In genomic region chr1:232627645-232628334, GRCh38 we compare ENCODE assay signal across 8 cellular contexts.
DNase-seq lines count a peak whose midpoint lies in the region; ATAC-seq and TF ChIP-seq lines count a peak whose summit lies in the region.

No MANE protein-coding gene starts in this region.

- peak overlapping the region; percentile 1 to 56 for H3K9ac ChIP-seq in mucosa of rectum (ENCODE audit: low read depth in 1 of 2, low read length in 2 of 2)

- no peaks in the 10 kb centered on the region for H3K9me3 Mint-ChIP-seq in central memory CD8-positive, alpha-beta T cell

- TF ChIP-seq CTCF in GM20000 (IDR thresholded peaks at IDR 0.05; ENCODE audit: extremely low read depth, missing control alignments) = no peak

- no peaks in the 10 kb centered on the region for H3K36me3 ChIP-seq in mucosa of rectum (ENCODE audit: control insufficient read depth in 2 of 2, insufficient read depth in 2 of 2, low read length in 2 of 2)

- DNase-seq in Ammon's horn (ENCODE audit: low spot score) (peak; percentile 32), GM20000 (ENCODE audit: low spot score) (peak; percentile 21), NCI-H446 (lab: John Stamatoyannopoulos, UW) (peak; percentile 27 to 53)
- DNase-seq in central memory CD8-positive, alpha-beta T cell (ENCODE audit: low spot score in 2 of 2) = no peak
- DNase-seq in stimulated activated CD4-positive, alpha-beta T cell treated with anti-CD3 and anti-CD28 coated beads, Interleukin-4, amount 100 ng/mL, for 4 hours = no peak

- no peaks in the 10 kb centered on the region for H3K27me3 ChIP-seq in mucosa of rectum (ENCODE audit: control insufficient read depth in 2 of 2, insufficient read depth in 2 of 2, low read length in 2 of 2)

- peaks cover 35% of the 10 kb centered on the region for H3K4me1 Mint-ChIP-seq in central memory CD8-positive, alpha-beta T cell

- no peaks in the 10 kb centered on the region for H3K9me3 ChIP-seq in mucosa of rectum (ENCODE audit: control insufficient read depth in 2 of 2, low read length in 2 of 2)

- peak overlapping the region; percentile 80 for H3K4me3 ChIP-seq in mucosa of rectum (ENCODE audit: low read length in 2 of 2)

- H3K4me3 Mint-ChIP-seq in central memory CD8-positive, alpha-beta T cell = peak overlapping the region; percentile 87

- peaks cover 8 to 49% of the 10 kb centered on the region in 2 donors for H3K4me1 ChIP-seq in mucosa of rectum (ENCODE audit: control insufficient read depth in 2 of 2, insufficient read depth in 2 of 2, low read length in 2 of 2)

- H3K36me3 Mint-ChIP-seq in central memory CD8-positive, alpha-beta T cell (ENCODE audit: insufficient read depth) = peaks cover 2% of the 10 kb centered on the region

- peak; percentile 50 for ATAC-seq in central memory CD8-positive, alpha-beta T cell (replicated peaks; ENCODE audit: extremely low read depth, poor library complexity, severe bottlenecking)
- no peak for ATAC-seq in HG03520 (IDR thresholded peaks at IDR 0.05; ENCODE audit: unreplicated experiment)
- ATAC-seq in HG02973 (IDR thresholded peaks at IDR 0.05; ENCODE audit: unreplicated experiment) = no peak

- H3K27ac ChIP-seq in mucosa of rectum (ENCODE audit: low read depth in 2 of 2, low read length in 2 of 2) = peak overlapping the region; percentile 26 to 56

- H3K27me3 Mint-ChIP-seq in central memory CD8-positive, alpha-beta T cell = peaks cover 17% of the 10 kb centered on the region

- H3K27ac Mint-ChIP-seq in central memory CD8-positive, alpha-beta T cell (ENCODE audit: low read depth) = no peak overlapping the region

Comparison
In these comparisons a context has a peak if more than half of its experiments do, and no peak if none do; other contexts are left out.
1. DNase-seq: peak in Ammon's horn (single experiment), GM20000 (single experiment) and NCI-H446 (2 of 2); none in central memory CD8-positive, alpha-beta T cell (0 of 2) and stimulated activated CD4-positive, alpha-beta T cell treated with anti-CD3 and anti-CD28 coated beads, Interleukin-4, amount 100 ng/mL, for 4 hours (0 of 2).